In the genomic region with DNA sequence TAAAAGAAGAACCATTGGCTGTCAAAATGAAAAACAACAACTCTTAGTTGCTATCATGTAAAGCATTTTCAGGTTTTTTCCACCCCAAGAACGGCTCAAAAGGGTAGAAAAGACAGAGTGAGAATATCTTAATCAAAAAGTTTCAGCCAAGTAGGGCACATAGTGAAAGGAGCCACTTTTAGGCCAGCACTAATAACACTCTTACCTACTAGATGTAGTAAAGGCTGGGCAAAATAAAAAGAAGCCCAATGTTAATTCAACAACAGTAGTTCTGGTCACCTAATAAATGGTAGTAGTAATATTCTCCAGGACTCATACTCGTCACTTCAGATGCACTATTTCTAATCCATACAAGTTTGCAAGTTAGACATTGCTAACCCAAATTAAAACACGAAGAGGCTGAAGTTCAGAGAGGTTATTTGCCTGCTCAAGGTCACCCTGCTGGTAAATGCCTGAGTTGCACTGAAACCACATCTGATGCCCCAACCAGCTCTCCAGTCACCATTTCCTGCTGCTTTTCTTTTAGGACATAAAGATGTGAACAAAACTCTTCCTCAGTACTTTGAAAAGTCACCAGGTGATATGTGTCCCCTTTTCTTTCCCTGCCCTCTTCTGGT, we compare ENCODE assay signal across 8 cellular contexts. TPM values are rescaled to one million over a fixed set of nuclear protein-coding genes. Genes with fewer than 3 reads are reported as not detected.
DNase-seq lines count a peak whose midpoint lies in the region; ATAC-seq and TF ChIP-seq lines count a peak whose summit lies in the region.

No MANE protein-coding gene starts in this region.

- no peaks in the 10 kb centered on the region for H3K27me3 ChIP-seq in heart right ventricle

- ATAC-seq in heart right ventricle (no peak), Right ventricle myocardium inferior (no peak), HG02623 (IDR thresholded peaks at IDR 0.05; ENCODE audit: unreplicated experiment) (peak; percentile 71), omental fat pad (ENCODE audit: low FRiP score) (no peak)

- peaks cover 9 to 99% (median 72%) of the 10 kb centered on the region in 9 donors for H3K4me1 ChIP-seq in heart right ventricle

- intact Hi-C loops in heart right ventricle (cut with DNase I): no loop called here
- intact Hi-C loops in Right ventricle myocardium inferior (cut with DNase I): no loop called here

- H3K27ac ChIP-seq in heart right ventricle: peak overlapping the region in 2 of 10 donors; percentile 4 to 41

- no peaks in the 10 kb centered on the region for H3K9me3 ChIP-seq in heart right ventricle

- 57 to 63% methylated on average over 3 of the region's 3 CpGs for WGBS in heart right ventricle, 2 donors

- no peak for DNase-seq in heart right ventricle
- DNase-seq in Right ventricle myocardium inferior (ENCODE audit: missing footprints): no peak
- peak; percentile 7 for DNase-seq in MV-4-11 (lab: John Stamatoyannopoulos, UW)
- DNase-seq in fibroblast of the aortic adventitia (ENCODE audit: low read depth): no peak
- DNase-seq in omental fat pad (ENCODE audit: low spot score): no peak
- DNase-seq in AG20443 (ENCODE audit: low spot score): no peak
- no peak for DNase-seq in NCI-H345 (lab: John Stamatoyannopoulos, UW)

- H3K4me3 ChIP-seq in heart right ventricle: no peak overlapping the region
- H3K4me3 ChIP-seq in fibroblast of the aortic adventitia (ENCODE audit: low read depth, low read length): no peak overlapping the region

- TF ChIP-seq CTCF in heart right ventricle (IDR thresholded peaks at IDR 0.05): peak in 6 of 9 donors; percentile 7 to 37 (median 17)
- TF ChIP-seq CTCF in fibroblast of the aortic adventitia (IDR thresholded peaks at IDR 0.05; ENCODE audit: insufficient read depth, low read length): peak; percentile 38
- TF ChIP-seq CTCF in omental fat pad (IDR thresholded peaks at IDR 0.05): no peak

- no peaks in the 10 kb centered on the region for H3K36me3 ChIP-seq in heart right ventricle

RNA-seq across cellular contexts. Expression of a gene that starts 7.5 kb away (rescaled TPM):
- 100 to 1,000 TPM in 1 of 10 donors, 10 to 100 TPM in 9; 56.6 to 103 (median 77.3) TPM for total RNA-seq in heart right ventricle
- 10 to 100 TPM; 18.8 to 38.0 TPM for polyA plus RNA-seq in heart right ventricle
- 57.3 TPM for total RNA-seq in Right ventricle myocardium inferior
- total RNA-seq in fibroblast of the aortic adventitia (ENCODE audit: low replicate concordance): 50.0 and 76.9 TPM in 2 replicates
- total RNA-seq in omental fat pad: 10 to 100 TPM; 30.3 to 46.2 (median 34.8) TPM

Comparison
In these comparisons a context has a peak if more than half of its experiments do, and no peak if none do; other contexts are left out.
1. CTCF ChIP-seq: peak in heart right ventricle (6 of 9) and fibroblast of the aortic adventitia (single experiment); none in omental fat pad (0 of 3).